In genomic region chr18:27862056-27862682, GRCh38 we compare ENCODE assay signal across 16 cellular contexts.
"Had no signal": no experiment of that assay in that cellular context is flagged by ENCODE, and none has a peak within 500 bp of the region (broad histone marks: within the 10 kb centered on the region; RNA-seq: fewer than 3 reads in every experiment).

No MANE protein-coding gene starts in this region.

- DNase-seq: activated CD4-positive, alpha-beta memory T cell treated with anti-CD3 and anti-CD28 coated beads, Interleukin-2, amount 10 ng/mL, durations not matched to agents 7 days and 5 days; activated CD4-positive, alpha-beta T cell treated with anti-CD3 and anti-CD28 coated beads for 48 hours; activated CD4-positive, CD25-positive, alpha-beta regulatory T cell; activated CD8-positive, alpha-beta memory T cell treated with anti-CD3 and anti-CD28 coated beads, Interleukin-2, amount 10 ng/mL, durations not matched to agents 7 days and 5 days; amniotic stem cell; dermis blood vessel endothelial cell; effector memory CD8-positive, alpha-beta T cell; esophagus squamous epithelium; mesendoderm; naive thymus-derived CD4-positive, alpha-beta T cell; right lobe of liver; small intestine; stimulated activated CD4-positive, alpha-beta T cell treated with anti-CD3 and anti-CD28 coated beads, Interleukin-15, amount 100 ng/mL, for 24 hours; stimulated activated CD4-positive, alpha-beta T cell treated with anti-CD3 and anti-CD28 coated beads, Interleukin-2, amount 100 ng/mL, for 48 hours had no signal

- H3K4me3 ChIP-seq: esophagus squamous epithelium, neural progenitor cell, right lobe of liver, tibial nerve had no signal
